8 cellular contexts compared by ENCODE assay signal in genomic region chr9:21402387-21403247, GRCh38. TPM values are rescaled to one million over a fixed set of nuclear protein-coding genes. Genes with fewer than 3 reads are reported as not detected.
DNase-seq lines count a peak whose midpoint lies in the region; ATAC-seq and TF ChIP-seq lines count a peak whose summit lies in the region.

No MANE protein-coding gene starts in this region.

- H3K4me3 Mint-ChIP-seq in activated CD4-positive, alpha-beta memory T cell treated with anti-CD3 and anti-CD28 coated beads for 36 hours: peak overlapping the region; percentile 41

- no peak overlapping the region for H3K27ac Mint-ChIP-seq in activated CD4-positive, alpha-beta memory T cell treated with anti-CD3 and anti-CD28 coated beads for 36 hours

- intact Hi-C loops in activated CD4-positive, alpha-beta memory T cell treated with anti-CD3 and anti-CD28 coated beads for 36 hours (cut with micrococcal nuclease): no loop called here

- 1% methylated on average over 46 of the region's 53 CpGs for WGBS in smooth muscle cell (ENCODE audit: low lambda C conversion rate)

- peak; percentile 50 for ATAC-seq in GM19324 (IDR thresholded peaks at IDR 0.05; ENCODE audit: low FRiP score, unreplicated experiment)

- no peaks in the 10 kb centered on the region for H3K9me3 ChIP-seq in iPS-15b (ENCODE audit: control insufficient read depth, insufficient read depth, low read length)
- no peaks in the 10 kb centered on the region for H3K9me3 ChIP-seq in smooth muscle cell (replicated peaks; ENCODE audit: low read depth)

- peak overlapping the region; percentile 90 for H2AFZ ChIP-seq in smooth muscle cell (ENCODE audit: low read depth)

- H3K36me3 Mint-ChIP-seq in activated CD4-positive, alpha-beta memory T cell treated with anti-CD3 and anti-CD28 coated beads for 36 hours: no peaks in the 10 kb centered on the region

- peaks cover 48% of the 10 kb centered on the region for H3K27me3 Mint-ChIP-seq in activated CD4-positive, alpha-beta memory T cell treated with anti-CD3 and anti-CD28 coated beads for 36 hours

- DNase-seq in AG08395 (ENCODE audit: low spot score): peak; percentile 27
- DNase-seq in activated CD4-positive, alpha-beta memory T cell treated with anti-CD3 and anti-CD28 coated beads for 36 hours: peak; percentile 28
- DNase-seq in smooth muscle cell (lab: John Stamatoyannopoulos, UW; ENCODE audit: unreplicated experiment): no peak
- DNase-seq in NCI-H2029 treated with DMSO at 0.1 percent for 48 hours (lab: John Stamatoyannopoulos, UW): no peak
- DNase-seq in Kasumi-1 (lab: John Stamatoyannopoulos, UW): no peak
- DNase-seq in NCI-H2029 (lab: John Stamatoyannopoulos, UW): no peak

- TF ChIP-seq CTCF in smooth muscle cell (IDR thresholded peaks at IDR 0.05; ENCODE audit: borderline replicate concordance, insufficient read depth, poor library complexity, severe bottlenecking): no peak

- H3K27ac ChIP-seq in smooth muscle cell (ENCODE audit: low read depth): no peak overlapping the region

- H3K4me2 ChIP-seq in smooth muscle cell: peak overlapping the region; percentile 93

- H3K36me3 ChIP-seq in iPS-15b (ENCODE audit: control insufficient read depth, insufficient read depth, low read length) (no peaks in the 10 kb centered on the region), smooth muscle cell (ENCODE audit: low read depth) (no peaks in the 10 kb centered on the region)

- no peaks in the 10 kb centered on the region for H4K20me1 ChIP-seq in smooth muscle cell (ENCODE audit: low read depth)

- no peaks in the 10 kb centered on the region for H3K79me2 ChIP-seq in smooth muscle cell (ENCODE audit: low read depth)

- peaks cover 5% of the 10 kb centered on the region for H3K4me1 Mint-ChIP-seq in activated CD4-positive, alpha-beta memory T cell treated with anti-CD3 and anti-CD28 coated beads for 36 hours (ENCODE audit: low read depth)

- H3K4me3 ChIP-seq in iPS-15b (ENCODE audit: low read depth, low read length) (peak overlapping the region; percentile 62), smooth muscle cell (peak overlapping the region; percentile 56)

- CTCF ChIA-PET in activated CD4-positive, alpha-beta memory T cell treated with anti-CD3 and anti-CD28 coated beads for 36 hours (lab: Charles Lee): interaction anchor here (0.9 to 2.6 kb wide), 5 partner anchors 9 to 76 kb away, joined by 3 to 15 read pairs (median 5); no protein-coding TSS in a partner anchor

- H3K9ac ChIP-seq in iPS-15b (ENCODE audit: low read depth, low read length): peak overlapping the region; percentile 16
- H3K9ac ChIP-seq in smooth muscle cell (ENCODE audit: low read depth): peak overlapping the region; percentile 9

- peaks cover 38% of the 10 kb centered on the region for H3K27me3 ChIP-seq in iPS-15b (ENCODE audit: control insufficient read depth, insufficient read depth, low read length)
- H3K27me3 ChIP-seq in smooth muscle cell (ENCODE audit: low read depth): peaks cover 15% of the 10 kb centered on the region

- H3K9me3 Mint-ChIP-seq in activated CD4-positive, alpha-beta memory T cell treated with anti-CD3 and anti-CD28 coated beads for 36 hours: peaks cover 2% of the 10 kb centered on the region

- POLR2A ChIA-PET in activated CD4-positive, alpha-beta memory T cell treated with anti-CD3 and anti-CD28 coated beads for 36 hours (lab: Charles Lee): no interaction called here

- H3K4me1 ChIP-seq in iPS-15b (ENCODE audit: control insufficient read depth, insufficient read depth, low read length) (peaks cover 2% of the 10 kb centered on the region), smooth muscle cell (ENCODE audit: low read depth) (no peaks in the 10 kb centered on the region)

- no peaks in the 10 kb centered on the region for H3F3A ChIP-seq in smooth muscle cell (ENCODE audit: low read depth)

RNA-seq across cellular contexts. Expression of gene IFNA8, which starts 6.3 kb away (rescaled TPM):
- not detected for total RNA-seq in activated CD4-positive, alpha-beta memory T cell treated with anti-CD3 and anti-CD28 coated beads for 36 hours
- total RNA-seq in smooth muscle cell: not detected in 2 replicates
- polyA plus RNA-seq in smooth muscle cell: not detected in 2 replicates

RNA-seq across cellular contexts. Expression of gene IFNA2, which starts 17.4 kb away (rescaled TPM):
- not detected for total RNA-seq in activated CD4-positive, alpha-beta memory T cell treated with anti-CD3 and anti-CD28 coated beads for 36 hours
- total RNA-seq in smooth muscle cell: not detected in 2 replicates
- not detected in 2 replicates for polyA plus RNA-seq in smooth muscle cell

RNA-seq across cellular contexts. Expression of gene IFNA13, which starts 34.8 kb away (rescaled TPM):
- not detected for total RNA-seq in activated CD4-positive, alpha-beta memory T cell treated with anti-CD3 and anti-CD28 coated beads for 36 hours
- total RNA-seq in smooth muscle cell: not detected in 2 replicates
- polyA plus RNA-seq in smooth muscle cell: 0.40 TPM in 1 of 2 replicates, not detected in the other

RNA-seq across cellular contexts. Expression of gene IFNA1, which starts 37.6 kb away (rescaled TPM):
- not detected for total RNA-seq in activated CD4-positive, alpha-beta memory T cell treated with anti-CD3 and anti-CD28 coated beads for 36 hours
- total RNA-seq in smooth muscle cell: not detected in 2 replicates
- polyA plus RNA-seq in smooth muscle cell: not detected in 2 replicates

RNA-seq across cellular contexts. Expression of gene IFNA6, which starts 51.9 kb away (rescaled TPM):
- not detected for total RNA-seq in activated CD4-positive, alpha-beta memory T cell treated with anti-CD3 and anti-CD28 coated beads for 36 hours
- total RNA-seq in smooth muscle cell: not detected in 2 replicates
- not detected in 2 replicates for polyA plus RNA-seq in smooth muscle cell

Comparison
In these comparisons a context has a peak if more than half of its experiments do, and no peak if none do; other contexts are left out.
1. DNase-seq: peak in AG08395 (single experiment) and activated CD4-positive, alpha-beta memory T cell treated with anti-CD3 and anti-CD28 coated beads for 36 hours (single experiment); none in smooth muscle cell (single experiment), NCI-H2029 treated with DMSO at 0.1 percent for 48 hours (single experiment), Kasumi-1 (0 of 2) and NCI-H2029 (single experiment).